In genomic region chr3:66412176-66412887, GRCh38 we compare ENCODE assay signal across 1 cellular context.
TF ChIP-seq lines count a peak whose summit lies in the region.

No MANE protein-coding gene starts in this region.

TF ChIP-seq in WTC11, 78 proteins besides CTCF, POLR2A, EP300 and RAD21 (continued from another document):
- TF ChIP-seq, protein P1, sequence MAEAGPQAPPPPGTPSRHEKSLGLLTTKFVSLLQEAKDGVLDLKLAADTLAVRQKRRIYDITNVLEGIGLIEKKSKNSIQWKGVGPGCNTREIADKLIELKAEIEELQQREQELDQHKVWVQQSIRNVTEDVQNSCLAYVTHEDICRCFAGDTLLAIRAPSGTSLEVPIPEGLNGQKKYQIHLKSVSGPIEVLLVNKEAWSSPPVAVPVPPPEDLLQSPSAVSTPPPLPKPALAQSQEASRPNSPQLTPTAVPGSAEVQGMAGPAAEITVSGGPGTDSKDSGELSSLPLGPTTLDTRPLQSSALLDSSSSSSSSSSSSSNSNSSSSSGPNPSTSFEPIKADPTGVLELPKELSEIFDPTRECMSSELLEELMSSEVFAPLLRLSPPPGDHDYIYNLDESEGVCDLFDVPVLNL (CRISPR knock-in tag; IDR thresholded peaks at IDR 0.05; ENCODE audit: borderline replicate concordance, low read depth): no peak
- no peak for TF ChIP-seq ZSCAN18 (CRISPR knock-in tag; IDR thresholded peaks at IDR 0.05)
- TF ChIP-seq, protein P2, sequence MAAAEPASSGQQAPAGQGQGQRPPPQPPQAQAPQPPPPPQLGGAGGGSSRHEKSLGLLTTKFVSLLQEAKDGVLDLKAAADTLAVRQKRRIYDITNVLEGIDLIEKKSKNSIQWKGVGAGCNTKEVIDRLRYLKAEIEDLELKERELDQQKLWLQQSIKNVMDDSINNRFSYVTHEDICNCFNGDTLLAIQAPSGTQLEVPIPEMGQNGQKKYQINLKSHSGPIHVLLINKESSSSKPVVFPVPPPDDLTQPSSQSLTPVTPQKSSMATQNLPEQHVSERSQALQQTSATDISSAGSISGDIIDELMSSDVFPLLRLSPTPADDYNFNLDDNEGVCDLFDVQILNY (CRISPR knock-in tag; IDR thresholded peaks at IDR 0.05): no peak
